Comparison of ENCODE assay signal across 11 cellular contexts in genomic region chr12:99911967-99912366, GRCh38.
DNase-seq lines count a peak whose midpoint lies in the region; ATAC-seq and TF ChIP-seq lines count a peak whose summit lies in the region.
"Had no signal": no experiment of that assay in that cellular context is flagged by ENCODE, and none has a peak within 500 bp of the region (broad histone marks: within the 10 kb centered on the region; RNA-seq: fewer than 3 reads in every experiment).

No MANE protein-coding gene starts in this region.

- H3K27me3 ChIP-seq in BLaER1 treated with 17β-estradiol and CSF1 and Interleukin-3, amounts not matched to agents 10 nM and 100 nM = no peaks in the 10 kb centered on the region

- H3K9me3 Mint-ChIP-seq in type B pancreatic cell = no peaks in the 10 kb centered on the region

- peaks cover 16 to 56% (median 45%) of the 10 kb centered on the region in 10 experiments for H3K4me1 ChIP-seq in BLaER1 treated with 17β-estradiol and CSF1 and Interleukin-3, amounts not matched to agents 10 nM and 100 nM

- peaks cover 0 to 55% (median 14%) of the 10 kb centered on the region in 11 experiments; a peak in 12 of 22 replicates for H3K36me3 ChIP-seq in BLaER1 treated with 17β-estradiol and CSF1 and Interleukin-3, amounts not matched to agents 10 nM and 100 nM

- H3K4me1 Mint-ChIP-seq in type B pancreatic cell (ENCODE audit: unreplicated experiment) = no peaks in the 10 kb centered on the region
- H3K4me1 Mint-ChIP-seq: CD4-positive, CD25-positive, alpha-beta regulatory T cell had no signal

- no peaks in the 10 kb centered on the region; a peak in 2 of 22 replicates for H3K9me3 ChIP-seq in BLaER1 treated with 17β-estradiol and CSF1 and Interleukin-3, amounts not matched to agents 10 nM and 100 nM (replicated peaks in 1 of 11)

- peak; percentile 18 for DNase-seq in fibroblast of mammary gland (ENCODE audit: low read depth)
- no peak for DNase-seq in NCI-H345 treated with DMSO at 0.1 percent for 48 hours (lab: John Stamatoyannopoulos, UW; ENCODE audit: unreplicated experiment)
- DNase-seq in anterior cingulate cortex (lab: John Stamatoyannopoulos, UW) = no peak
- no peak for DNase-seq in type B pancreatic cell (ENCODE audit: extremely low spot score, unreplicated experiment)
- DNase-seq in inferior parietal cortex (ENCODE audit: extremely low spot score) = no peak
- DNase-seq: CD4-positive, CD25-positive, alpha-beta regulatory T cell; GOT3; NCI-H187 had no signal

- peaks cover 0 to 19% (median 0%) of the 10 kb centered on the region in 11 experiments; a peak in 2 of 22 replicates for H4K20me1 ChIP-seq in BLaER1 treated with 17β-estradiol and CSF1 and Interleukin-3, amounts not matched to agents 10 nM and 100 nM

- peak overlapping the region; percentile 17 to 70 (median 53); a peak in 18 of 22 replicates for H3K27ac ChIP-seq in BLaER1 treated with 17β-estradiol and CSF1 and Interleukin-3, amounts not matched to agents 10 nM and 100 nM

- ATAC-seq in GM21367 (IDR thresholded peaks at IDR 0.05; ENCODE audit: unreplicated experiment) (peak; percentile 96), HG03095 (IDR thresholded peaks at IDR 0.05; ENCODE audit: unreplicated experiment) (peak; percentile 94)

- no peaks in the 10 kb centered on the region for H3K27me3 Mint-ChIP-seq in type B pancreatic cell
- H3K27me3 Mint-ChIP-seq: CD4-positive, CD25-positive, alpha-beta regulatory T cell had no signal

- no peak for TF ChIP-seq CTCF in fibroblast of mammary gland (conservative IDR thresholded peaks at IDR 0.05; ENCODE audit: control insufficient read depth, insufficient read depth, low read depth, low read length)
- no peak for TF ChIP-seq CTCF in type B pancreatic cell (conservative IDR thresholded peaks at IDR 0.05)

- peak overlapping the region in 4 of 10 experiments; percentile 6 to 38 (median 8); a peak in 3 of 20 replicates for H3K4me3 ChIP-seq in BLaER1 treated with 17β-estradiol and CSF1 and Interleukin-3, amounts not matched to agents 10 nM and 100 nM
- no peak overlapping the region for H3K4me3 ChIP-seq in fibroblast of mammary gland (ENCODE audit: control insufficient read depth, low read depth, low read length)

- H3K4me3 Mint-ChIP-seq in type B pancreatic cell = no peak overlapping the region
- H3K4me3 Mint-ChIP-seq: CD4-positive, CD25-positive, alpha-beta regulatory T cell had no signal

- peak overlapping the region in 7 of 11 experiments; percentile 18 to 62 (median 35); a peak in 12 of 22 replicates for H3K9ac ChIP-seq in BLaER1 treated with 17β-estradiol and CSF1 and Interleukin-3, amounts not matched to agents 10 nM and 100 nM

- no peaks in the 10 kb centered on the region for H3K36me3 Mint-ChIP-seq in type B pancreatic cell
- H3K36me3 Mint-ChIP-seq: CD4-positive, CD25-positive, alpha-beta regulatory T cell had no signal

- H3K27ac Mint-ChIP-seq in type B pancreatic cell = no peak overlapping the region
- H3K27ac Mint-ChIP-seq: CD4-positive, CD25-positive, alpha-beta regulatory T cell had no signal

- H3K4me2 ChIP-seq in BLaER1 treated with 17β-estradiol and CSF1 and Interleukin-3, amounts not matched to agents 10 nM and 100 nM = peak overlapping the region; percentile 36 to 75 (median 61); a peak in 20 of 22 replicates
